ENCODE assay signal across 22 cellular contexts in genomic region chr4:53659112-53659511, GRCh38.
"Had no signal": no experiment of that assay in that cellular context is flagged by ENCODE, and none has a peak within 500 bp of the region (broad histone marks: within the 10 kb centered on the region; RNA-seq: fewer than 3 reads in every experiment).

No MANE protein-coding gene starts in this region.

- H3K27ac ChIP-seq: HL-60, KMS-11, SJSA1, SK-N-MC had no signal

- H3K27me3 ChIP-seq: SJSA1 had no signal

- H3K36me3 ChIP-seq: SJSA1 had no signal

- H3K9me3 ChIP-seq: SJSA1 had no signal

- H3K4me3 ChIP-seq: K562, SJSA1, SK-N-MC had no signal

- DNase-seq: MM.1S, NCI-H1105, NCI-H1417, NCI-H146, NCI-H1694 treated with DMSO at 0.1 percent for 48 hours, NCI-H1930, NCI-H2081, NCI-H2171, NCI-H226, NCI-H446, NCI-H510A, NCI-H524 treated with DMSO at 0.1 percent for 48 hours, NCI-H69, NCI-H774, Right ventricle myocardium superior, RPMI8226, SIG-M5 had no signal

- ATAC-seq: K562 had no signal
